1 cellular context compared by ENCODE assay signal in the genomic region with DNA sequence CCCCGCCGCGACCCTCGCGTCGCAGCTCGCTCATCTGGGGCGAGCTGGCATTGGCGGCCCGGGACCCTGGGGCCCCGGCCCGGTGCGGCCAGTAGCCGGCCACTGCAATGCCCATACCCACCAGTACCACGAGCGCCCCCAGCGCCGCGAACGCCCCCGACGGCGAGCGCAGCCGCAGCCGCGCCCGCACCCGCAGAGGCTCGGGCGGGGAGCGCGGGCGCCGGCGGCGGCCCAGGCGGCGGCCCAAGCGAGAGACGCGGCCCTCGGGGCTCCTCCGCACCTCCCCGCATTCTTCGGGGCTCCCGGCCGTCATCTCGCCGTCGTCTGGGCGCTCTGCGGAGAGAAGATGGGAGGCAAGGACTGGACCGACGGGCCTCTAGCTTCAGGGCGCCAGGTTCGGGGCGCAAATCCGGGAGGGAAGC.
TF ChIP-seq lines count a peak whose summit lies in the region.

No MANE protein-coding gene starts in this region.

TF ChIP-seq in HEK293, 187 proteins besides CTCF, POLR2A, EP300 and RAD21 (continued from another document):
- TF ChIP-seq, protein P1, sequence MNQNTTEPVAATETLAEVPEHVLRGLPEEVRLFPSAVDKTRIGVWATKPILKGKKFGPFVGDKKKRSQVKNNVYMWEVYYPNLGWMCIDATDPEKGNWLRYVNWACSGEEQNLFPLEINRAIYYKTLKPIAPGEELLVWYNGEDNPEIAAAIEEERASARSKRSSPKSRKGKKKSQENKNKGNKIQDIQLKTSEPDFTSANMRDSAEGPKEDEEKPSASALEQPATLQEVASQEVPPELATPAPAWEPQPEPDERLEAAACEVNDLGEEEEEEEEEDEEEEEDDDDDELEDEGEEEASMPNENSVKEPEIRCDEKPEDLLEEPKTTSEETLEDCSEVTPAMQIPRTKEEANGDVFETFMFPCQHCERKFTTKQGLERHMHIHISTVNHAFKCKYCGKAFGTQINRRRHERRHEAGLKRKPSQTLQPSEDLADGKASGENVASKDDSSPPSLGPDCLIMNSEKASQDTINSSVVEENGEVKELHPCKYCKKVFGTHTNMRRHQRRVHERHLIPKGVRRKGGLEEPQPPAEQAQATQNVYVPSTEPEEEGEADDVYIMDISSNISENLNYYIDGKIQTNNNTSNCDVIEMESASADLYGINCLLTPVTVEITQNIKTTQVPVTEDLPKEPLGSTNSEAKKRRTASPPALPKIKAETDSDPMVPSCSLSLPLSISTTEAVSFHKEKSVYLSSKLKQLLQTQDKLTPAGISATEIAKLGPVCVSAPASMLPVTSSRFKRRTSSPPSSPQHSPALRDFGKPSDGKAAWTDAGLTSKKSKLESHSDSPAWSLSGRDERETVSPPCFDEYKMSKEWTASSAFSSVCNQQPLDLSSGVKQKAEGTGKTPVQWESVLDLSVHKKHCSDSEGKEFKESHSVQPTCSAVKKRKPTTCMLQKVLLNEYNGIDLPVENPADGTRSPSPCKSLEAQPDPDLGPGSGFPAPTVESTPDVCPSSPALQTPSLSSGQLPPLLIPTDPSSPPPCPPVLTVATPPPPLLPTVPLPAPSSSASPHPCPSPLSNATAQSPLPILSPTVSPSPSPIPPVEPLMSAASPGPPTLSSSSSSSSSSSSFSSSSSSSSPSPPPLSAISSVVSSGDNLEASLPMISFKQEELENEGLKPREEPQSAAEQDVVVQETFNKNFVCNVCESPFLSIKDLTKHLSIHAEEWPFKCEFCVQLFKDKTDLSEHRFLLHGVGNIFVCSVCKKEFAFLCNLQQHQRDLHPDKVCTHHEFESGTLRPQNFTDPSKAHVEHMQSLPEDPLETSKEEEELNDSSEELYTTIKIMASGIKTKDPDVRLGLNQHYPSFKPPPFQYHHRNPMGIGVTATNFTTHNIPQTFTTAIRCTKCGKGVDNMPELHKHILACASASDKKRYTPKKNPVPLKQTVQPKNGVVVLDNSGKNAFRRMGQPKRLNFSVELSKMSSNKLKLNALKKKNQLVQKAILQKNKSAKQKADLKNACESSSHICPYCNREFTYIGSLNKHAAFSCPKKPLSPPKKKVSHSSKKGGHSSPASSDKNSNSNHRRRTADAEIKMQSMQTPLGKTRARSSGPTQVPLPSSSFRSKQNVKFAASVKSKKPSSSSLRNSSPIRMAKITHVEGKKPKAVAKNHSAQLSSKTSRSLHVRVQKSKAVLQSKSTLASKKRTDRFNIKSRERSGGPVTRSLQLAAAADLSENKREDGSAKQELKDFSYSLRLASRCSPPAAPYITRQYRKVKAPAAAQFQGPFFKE (tag by site-specific recombination; IDR thresholded peaks at IDR 0.05; ENCODE audit: borderline replicate concordance) = no peak
- TF ChIP-seq ZNF571 (tag by site-specific recombination; IDR thresholded peaks at IDR 0.05) (no peak), ZBTB20 (tag by site-specific recombination; IDR thresholded peaks at IDR 0.05) (no peak), ZNF223 (tag by site-specific recombination; IDR thresholded peaks at IDR 0.05) (no peak), ZBTB1 (tag by site-specific recombination; IDR thresholded peaks at IDR 0.05) (no peak), GFI1B (tag by site-specific recombination; IDR thresholded peaks at IDR 0.05) (no peak), ZNF670 (tag by site-specific recombination; IDR thresholded peaks at IDR 0.05; ENCODE audit: low read depth) (no peak), ZNF610 (tag by site-specific recombination; IDR thresholded peaks at IDR 0.05; ENCODE audit: borderline replicate concordance) (no peak), ZNF704 (tag by site-specific recombination; IDR thresholded peaks at IDR 0.05) (no peak), ZNF23 (tag by site-specific recombination; IDR thresholded peaks at IDR 0.05; ENCODE audit: borderline replicate concordance) (no peak), ZNF580 (tag by site-specific recombination; IDR thresholded peaks at IDR 0.05) (no peak), ZNF114 (tag by site-specific recombination; IDR thresholded peaks at IDR 0.05) (no peak), PRDM6 (tag by site-specific recombination; IDR thresholded peaks at IDR 0.05) (no peak), ZNF664 (tag by site-specific recombination; IDR thresholded peaks at IDR 0.05) (no peak), ZNF48 (tag by site-specific recombination; IDR thresholded peaks at IDR 0.05) (no peak), ZNF140 (tag by site-specific recombination; IDR thresholded peaks at IDR 0.05) (no peak), SCRT2 (tag by site-specific recombination; IDR thresholded peaks at IDR 0.05) (no peak)
- TF ChIP-seq, protein P2, sequence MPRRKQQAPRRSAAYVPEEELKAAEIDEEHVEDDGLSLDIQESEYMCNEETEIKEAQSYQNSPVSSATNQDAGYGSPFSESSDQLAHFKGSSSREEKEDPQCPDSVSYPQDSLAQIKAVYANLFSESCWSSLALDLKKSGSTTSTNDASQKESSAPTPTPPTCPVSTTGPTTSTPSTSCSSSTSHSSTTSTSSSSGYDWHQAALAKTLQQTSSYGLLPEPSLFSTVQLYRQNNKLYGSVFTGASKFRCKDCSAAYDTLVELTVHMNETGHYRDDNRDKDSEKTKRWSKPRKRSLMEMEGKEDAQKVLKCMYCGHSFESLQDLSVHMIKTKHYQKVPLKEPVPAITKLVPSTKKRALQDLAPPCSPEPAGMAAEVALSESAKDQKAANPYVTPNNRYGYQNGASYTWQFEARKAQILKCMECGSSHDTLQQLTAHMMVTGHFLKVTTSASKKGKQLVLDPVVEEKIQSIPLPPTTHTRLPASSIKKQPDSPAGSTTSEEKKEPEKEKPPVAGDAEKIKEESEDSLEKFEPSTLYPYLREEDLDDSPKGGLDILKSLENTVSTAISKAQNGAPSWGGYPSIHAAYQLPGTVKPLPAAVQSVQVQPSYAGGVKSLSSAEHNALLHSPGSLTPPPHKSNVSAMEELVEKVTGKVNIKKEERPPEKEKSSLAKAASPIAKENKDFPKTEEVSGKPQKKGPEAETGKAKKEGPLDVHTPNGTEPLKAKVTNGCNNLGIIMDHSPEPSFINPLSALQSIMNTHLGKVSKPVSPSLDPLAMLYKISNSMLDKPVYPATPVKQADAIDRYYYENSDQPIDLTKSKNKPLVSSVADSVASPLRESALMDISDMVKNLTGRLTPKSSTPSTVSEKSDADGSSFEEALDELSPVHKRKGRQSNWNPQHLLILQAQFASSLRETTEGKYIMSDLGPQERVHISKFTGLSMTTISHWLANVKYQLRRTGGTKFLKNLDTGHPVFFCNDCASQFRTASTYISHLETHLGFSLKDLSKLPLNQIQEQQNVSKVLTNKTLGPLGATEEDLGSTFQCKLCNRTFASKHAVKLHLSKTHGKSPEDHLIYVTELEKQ (tag by site-specific recombination; IDR thresholded peaks at IDR 0.05; ENCODE audit: borderline replicate concordance) = no peak
TF ChIP-seq in HEK293: peak in this region for 0.
